In the genomic region with DNA sequence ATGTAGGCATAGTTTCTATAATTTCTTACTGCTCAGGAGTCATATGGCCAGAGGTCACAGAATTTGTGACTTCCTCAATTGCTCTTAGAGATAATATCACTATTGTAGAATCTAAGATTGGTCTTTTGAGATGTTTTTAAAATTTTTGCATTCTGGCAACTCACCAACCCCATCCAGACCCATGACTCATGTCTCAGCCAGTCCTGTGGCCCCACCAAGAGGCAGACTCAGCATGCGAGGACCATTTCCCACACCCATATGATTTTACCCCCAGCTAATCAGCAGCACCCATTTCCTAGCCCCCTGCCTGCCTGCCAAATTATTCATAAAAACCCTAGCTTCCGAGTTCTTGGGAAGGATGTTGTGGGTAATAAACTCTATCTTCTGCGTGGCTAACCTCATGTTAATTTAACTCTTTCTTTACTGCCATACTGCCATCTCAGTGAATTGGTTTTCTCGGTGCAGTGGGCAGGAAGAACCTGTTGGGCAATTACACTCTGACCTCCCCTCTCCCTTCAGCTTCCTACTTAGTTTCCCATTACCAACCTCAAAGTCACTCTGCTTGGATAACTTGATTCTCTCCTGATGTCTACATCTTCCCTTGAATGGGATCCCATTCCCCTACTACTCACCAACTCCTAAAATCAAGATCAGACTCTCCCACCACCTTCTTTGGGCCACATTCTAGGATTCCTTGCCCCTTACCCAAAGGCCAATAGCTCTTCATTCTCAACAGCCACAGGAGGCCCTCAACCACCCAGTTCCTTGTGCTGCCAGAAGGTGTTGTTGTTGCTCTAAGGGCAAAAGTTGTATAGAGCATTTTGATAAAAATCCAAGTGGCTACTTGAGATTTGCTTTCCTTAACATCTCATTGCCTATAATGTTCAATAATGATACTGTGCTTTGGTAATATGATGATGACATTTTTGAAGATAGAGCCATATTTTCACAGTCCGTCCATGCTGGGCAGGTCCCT, we compare ENCODE assay signal across 17 cellular contexts. TPM values are rescaled to one million over a fixed set of nuclear protein-coding genes. Genes with fewer than 3 reads are reported as not detected.
DNase-seq lines count a peak whose midpoint lies in the region; TF ChIP-seq lines count a peak whose summit lies in the region.
"Had no signal": no experiment of that assay in that cellular context is flagged by ENCODE, and none has a peak within 500 bp of the region (broad histone marks: within the 10 kb centered on the region; RNA-seq: fewer than 3 reads in every experiment).

No MANE protein-coding gene starts in this region.

- peak; percentile 29 for DNase-seq in MCF 10A (ENCODE audit: unreplicated experiment)
- DNase-seq in breast epithelium (ENCODE audit: low spot score in 2 of 2), result no peak
- DNase-seq in RPMI7951 (ENCODE audit: low read depth), result peak; percentile 53
- DNase-seq in fibroblast of pulmonary artery (ENCODE audit: low read depth), result peak; percentile 57
- DNase-seq in smooth muscle cell of the brain vasculature (ENCODE audit: low read depth, low spot score), result peak; percentile 6
- no peak for DNase-seq in CD14-positive monocyte (ENCODE audit: low spot score)
- no peak for DNase-seq in nucleus accumbens (lab: John Stamatoyannopoulos, UW)
- DNase-seq in DMS114 treated with DMSO at 0.1 percent for 48 hours (lab: John Stamatoyannopoulos, UW; ENCODE audit: unreplicated experiment), result no peak
- DNase-seq: 8988T; activated T-cell treated with anti-CD3 and anti-CD28 coated beads, Interleukin-2, amount 50 U/mL, for 48 hours; aorta; DND-41; NCI-H1417 treated with DMSO at 0.1 percent for 48 hours; NCI-H524 treated with DMSO at 0.1 percent for 48 hours; SK-N-SH had no signal

- CTCF ChIA-PET in MCF 10A (lab: Yijun Ruan, JAX), result interaction anchor here (0.6 to 1.7 kb wide), 4 partner anchors 15 to 880 kb away, joined by 3 to 7 read pairs (median 4); no protein-coding TSS in a partner anchor

- POLR2A ChIA-PET in MCF 10A (lab: Yijun Ruan, JAX), result interaction anchor here (1.5 kb wide), 1 partner anchor 12 kb away, joined by 7 read pairs; no protein-coding TSS in a partner anchor

- no peak for TF ChIP-seq CTCF in MCF 10A (IDR thresholded peaks at IDR 0.05; ENCODE audit: unreplicated experiment)
- TF ChIP-seq CTCF in breast epithelium (IDR thresholded peaks at IDR 0.05), result no peak
- no peak for TF ChIP-seq CTCF in fibroblast of pulmonary artery (IDR thresholded peaks at IDR 0.05; ENCODE audit: low read length, missing control alignments)
- TF ChIP-seq CTCF in CD14-positive monocyte (IDR thresholded peaks at IDR 0.05), result no peak

- no peaks in the 10 kb centered on the region for H3K9me3 ChIP-seq in breast epithelium
- H3K9me3 ChIP-seq: SK-N-SH had no signal

- H3K4me1 ChIP-seq in breast epithelium, result no peaks in the 10 kb centered on the region

- H3K27me3 Mint-ChIP-seq in MCF 10A (ENCODE audit: insufficient read depth, unreplicated experiment) (no peaks in the 10 kb centered on the region), CD14-positive monocyte (ENCODE audit: low read depth in 3 of 3) (peaks cover 2 to 4% (median 2%) of the 10 kb centered on the region in 3 donors)

- H3K4me1 Mint-ChIP-seq in MCF 10A (ENCODE audit: insufficient read depth, unreplicated experiment), result peaks cover 8% of the 10 kb centered on the region
- H3K4me1 Mint-ChIP-seq in CD14-positive monocyte, result no peaks in the 10 kb centered on the region
- H3K4me1 Mint-ChIP-seq: WTC11 had no signal

- BruUV-seq in MCF 10A (replicated peaks; lab: Mats Ljungman, UMichigan), result no TSS peak

- no peak for TF ChIP-seq POLR2A in breast epithelium (IDR thresholded peaks at IDR 0.05)

- no peak overlapping the region for H3K4me3 Mint-ChIP-seq in MCF 10A (ENCODE audit: unreplicated experiment)
- H3K4me3 Mint-ChIP-seq in CD14-positive monocyte, result no peak overlapping the region
- H3K4me3 Mint-ChIP-seq: WTC11 had no signal

- H3K36me3 Mint-ChIP-seq in MCF 10A (ENCODE audit: insufficient read depth, unreplicated experiment), result no peaks in the 10 kb centered on the region
- H3K36me3 Mint-ChIP-seq in CD14-positive monocyte, result no peaks in the 10 kb centered on the region
- H3K36me3 Mint-ChIP-seq: WTC11 had no signal

- intact Hi-C loops in MCF 10A (cut with micrococcal nuclease) (loop anchor here (1.0 kb wide), 1 partner anchor 27 kb away; no protein-coding TSS in a partner anchor), breast epithelium (cut with DNase I; ENCODE audit: low total_unique reads) (no loop called here), CD14-positive monocyte (cut with micrococcal nuclease) (no loop called here)

- no peaks in the 10 kb centered on the region for H3K36me3 ChIP-seq in breast epithelium

- H3K4me3 ChIP-seq in breast epithelium (no peak overlapping the region), fibroblast of pulmonary artery (replicated peaks; ENCODE audit: low read depth, low read length) (no peak overlapping the region)

- no peaks in the 10 kb centered on the region for H3K27me3 ChIP-seq in breast epithelium

- no peak overlapping the region for H3K27ac ChIP-seq in breast epithelium

- no peaks in the 10 kb centered on the region for H3K9me3 Mint-ChIP-seq in MCF 10A (ENCODE audit: unreplicated experiment)
- H3K9me3 Mint-ChIP-seq in CD14-positive monocyte, result peaks cover 0 to 5% (median 0%) of the 10 kb centered on the region in 7 donors

- H3K27ac Mint-ChIP-seq in MCF 10A (ENCODE audit: low read depth, unreplicated experiment) (no peak overlapping the region), CD14-positive monocyte (no peak overlapping the region)
- H3K27ac Mint-ChIP-seq: WTC11 had no signal

RNA-seq across cellular contexts. Expression of gene IYD, which starts 16.2 kb away (rescaled TPM):
- not detected in 2 replicates for total RNA-seq in MCF 10A (2022)
- under 1 TPM in 2 of 3 donors, not detected in 1; 0.29 to 0.33 TPM for total RNA-seq in breast epithelium
- not detected in 2 replicates for total RNA-seq in RPMI7951 (2014; rRNA removed; shearing (Covaris generic))
- polyA plus RNA-seq in CD14-positive monocyte, result not detected
- total RNA-seq: aorta, endothelial cell of umbilical vein, WTC11 had no signal
- polyA plus RNA-seq: endothelial cell of umbilical vein, SK-N-SH had no signal

Comparison
In these comparisons a context has a peak if more than half of its experiments do, and no peak if none do; other contexts are left out.
1. DNase-seq: peak in MCF 10A (single experiment), RPMI7951 (single experiment), fibroblast of pulmonary artery (single experiment) and smooth muscle cell of the brain vasculature (single experiment); none in breast epithelium (0 of 2), CD14-positive monocyte (single experiment), nucleus accumbens (0 of 56) and DMS114 treated with DMSO at 0.1 percent for 48 hours (single experiment).